1 cellular context compared by ENCODE assay signal in genomic region chr10:114458955-114459354, GRCh38.
A peak's percentile ranks its signal among the peaks of the same experiment; 100 is the strongest.
TF ChIP-seq lines count a peak whose summit lies in the region.

No MANE protein-coding gene starts in this region.

TF ChIP-seq in A549, 52 proteins besides CTCF, POLR2A, EP300 and RAD21 (continued from another document):
- no peak for TF ChIP-seq ZNF302 (CRISPR knock-in tag; IDR thresholded peaks at IDR 0.05)
- TF ChIP-seq SMC3 (IDR thresholded peaks at IDR 0.05), result peak; percentile 46; the same call in 2 of the 3 replicates
